In the genomic region with DNA sequence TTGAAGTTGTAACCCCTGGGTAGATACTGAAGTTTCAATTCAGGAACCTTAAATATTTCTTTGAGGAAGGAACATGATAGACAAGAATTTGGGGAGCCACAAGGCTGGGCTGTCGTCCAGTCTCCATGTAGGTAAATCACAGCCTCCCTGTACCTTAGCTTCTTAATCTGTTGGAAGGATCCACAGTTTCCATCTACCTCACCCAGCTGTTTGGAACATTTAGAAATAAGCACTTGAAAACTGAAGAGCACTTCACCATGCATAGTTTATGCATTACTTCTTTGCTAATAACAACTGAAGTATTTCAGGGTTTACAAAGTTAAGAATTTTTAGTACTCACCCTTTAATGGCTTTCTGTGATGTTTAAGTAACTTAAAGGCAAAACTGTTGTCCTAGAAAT, we compare ENCODE assay signal across 25 cellular contexts. TPM values are rescaled to one million over a fixed set of nuclear protein-coding genes. Genes with fewer than 3 reads are reported as not detected.
DNase-seq lines count a peak whose midpoint lies in the region; ATAC-seq and TF ChIP-seq lines count a peak whose summit lies in the region.
"Had no signal": no experiment of that assay in that cellular context is flagged by ENCODE, and none has a peak within 500 bp of the region (broad histone marks: within the 10 kb centered on the region; RNA-seq: fewer than 3 reads in every experiment).

No MANE protein-coding gene starts in this region.

- no peak for TF ChIP-seq CTCF in HFFc6 (IDR thresholded peaks at IDR 0.05)
- TF ChIP-seq CTCF in left lung (IDR thresholded peaks at IDR 0.05), result no peak
- no peak for TF ChIP-seq CTCF in stomach (IDR thresholded peaks at IDR 0.05)

- peak overlapping the region; percentile 45; the same call in 1 of the 2 replicates for H3K27ac Mint-ChIP-seq in HFFc6
- H3K27ac Mint-ChIP-seq: nephron had no signal

- H3K27ac ChIP-seq in left lung (peak overlapping the region; percentile 67 to 68), stomach (peak overlapping the region; percentile 60 to 76 (median 73))
- H3K27ac ChIP-seq: BLaER1 treated with 17β-estradiol and CSF1 and Interleukin-3, amounts not matched to agents 10 nM and 100 nM; cardiac muscle cell; colonic mucosa; esophagus squamous epithelium; HL-60; left ventricle myocardium inferior; ovary; SK-N-MC; spleen had no signal

- H3K36me3 ChIP-seq in left lung (peaks cover 0 to 83% of the 10 kb centered on the region in 2 donors), stomach (peaks cover 37 to 88% (median 77%) of the 10 kb centered on the region in 4 donors)
- H3K36me3 ChIP-seq: ovary had no signal

- H3K9me3 Mint-ChIP-seq in HFFc6, result no peaks in the 10 kb centered on the region
- H3K9me3 Mint-ChIP-seq: nephron had no signal

- peaks cover 3% of the 10 kb centered on the region; the same call in 1 of the 2 replicates for H3K27me3 Mint-ChIP-seq in HFFc6 (ENCODE audit: insufficient read depth)

- H3K4me1 ChIP-seq in left lung (peaks cover 10 to 47% of the 10 kb centered on the region in 2 donors), stomach (peaks cover 32 to 89% (median 70%) of the 10 kb centered on the region in 4 donors)
- H3K4me1 ChIP-seq: Caco-2, esophagus squamous epithelium had no signal

- no peak overlapping the region for H3K4me3 ChIP-seq in left lung
- no peak overlapping the region for H3K4me3 ChIP-seq in stomach
- H3K4me3 ChIP-seq: BLaER1 treated with 17β-estradiol and CSF1 and Interleukin-3, amounts not matched to agents 10 nM and 100 nM; cardiac muscle cell; colonic mucosa; esophagus squamous epithelium; left ventricle myocardium inferior; ovary; SK-N-MC; spleen had no signal

- H3K36me3 Mint-ChIP-seq in HFFc6 (ENCODE audit: low read depth), result peaks cover 34% of the 10 kb centered on the region

- H3K4me3 Mint-ChIP-seq in HFFc6, result no peak overlapping the region
- H3K4me3 Mint-ChIP-seq: nephron had no signal

- H3K27me3 ChIP-seq in left lung (no peaks in the 10 kb centered on the region), stomach (no peaks in the 10 kb centered on the region)
- H3K27me3 ChIP-seq: BLaER1 treated with 17β-estradiol and CSF1 and Interleukin-3, amounts not matched to agents 10 nM and 100 nM; cardiac muscle cell; colonic mucosa; esophagus squamous epithelium; ovary; spleen had no signal

- peaks cover 12% of the 10 kb centered on the region; the same call in 1 of the 2 replicates for H3K4me1 Mint-ChIP-seq in HFFc6 (ENCODE audit: low read depth)
- H3K4me1 Mint-ChIP-seq: nephron had no signal

- no peaks in the 10 kb centered on the region for H3K9me3 ChIP-seq in left lung
- H3K9me3 ChIP-seq in stomach, result no peaks in the 10 kb centered on the region
- H3K9me3 ChIP-seq: BLaER1 treated with 17β-estradiol and CSF1 and Interleukin-3, amounts not matched to agents 10 nM and 100 nM; Caco-2; colonic mucosa; esophagus squamous epithelium; left ventricle myocardium inferior; ovary; spleen had no signal

- TF ChIP-seq EP300 in stomach (IDR thresholded peaks at IDR 0.05), result no peak

- ATAC-seq in left lung, result peak; percentile 66
- ATAC-seq in GM19035 (IDR thresholded peaks at IDR 0.05; ENCODE audit: unreplicated experiment), result no peak

- WGBS in stomach, 5 donors, result 25 to 53% (median 35%) methylated on average over 1 of the region's 1 CpG

- DNase-seq in HFFc6 (no peak), NCI-H510A treated with DMSO at 0.1 percent for 48 hours (lab: John Stamatoyannopoulos, UW) (peak; percentile 49), left lung (no peak), stomach (no peak), hippocampal formation (lab: John Stamatoyannopoulos, UW) (no peak)
- DNase-seq in stimulated activated naive CD4-positive, alpha-beta T cell treated with Interleukin-2 at 50 U/mL for 16 hours (lab: John Stamatoyannopoulos, UW), result no peak
- DNase-seq: activated CD4-positive, alpha-beta T cell treated with anti-CD3 and anti-CD28 coated beads, Interleukin-2, amount 50 U/mL, for 4 hours; activated naive CD4-positive, alpha-beta T cell treated with anti-CD3 and anti-CD28 coated beads, Interleukin-2, amount 50 U/mL, for 16 hours; anterior cingulate cortex; Caco-2; esophagus squamous epithelium; Kasumi-1; left ventricle myocardium inferior; MV-4-11; NCI-H1436 treated with DMSO at 0.1 percent for 48 hours; OCI-M1; ovary; spleen had no signal

- TF ChIP-seq POLR2A in stomach (IDR thresholded peaks at IDR 0.05), result no peak

- intact Hi-C loops in left lung (cut with DNase I), result no loop called here
- intact Hi-C loops in stomach (cut with DNase I; ENCODE audit: low total_unique reads), result no loop called here

RNA-seq across cellular contexts. Expression of a gene that starts 17.2 kb away (rescaled TPM):
- 10 to 100 TPM; 38.8 to 49.0 (median 44.4) TPM for total RNA-seq in HFFc6 (2021; fragmentation: NEBNext Ultra II Directional; extraction: Animal tissue kit (Norgen Biotek cat#: 25700))
- total RNA-seq in left lung (10 to 100 TPM; 71.2 to 76.8 TPM), stomach (10 to 100 TPM; 24.1 to 72.9 (median 51.1) TPM)
- 10 to 100 TPM; 27.0 to 42.9 (median 41.3) TPM for polyA plus RNA-seq in stomach

RNA-seq across cellular contexts. Expression of a gene that starts 57.2 kb away (rescaled TPM):
- total RNA-seq in HFFc6 (2021; fragmentation: NEBNext Ultra II Directional; extraction: Animal tissue kit (Norgen Biotek cat#: 25700)), result 1 to 10 TPM; 4.6 to 7.6 (median 6.5) TPM
- total RNA-seq in left lung (10 to 100 TPM; 21.1 to 21.4 TPM), stomach (10 to 100 TPM in 4 of 5 donors, 1 to 10 TPM in 1; 2.9 to 25.0 (median 16.0) TPM)
- polyA plus RNA-seq in stomach, result 10 to 100 TPM in 2 of 3 donors, 1 to 10 TPM in 1; 8.5 to 14.0 (median 11.3) TPM
